Comparison of ENCODE assay signal across 1 cellular context in genomic region chr9:136952354-136952855, GRCh38.
TF ChIP-seq lines count a peak whose summit lies in the region.

No MANE protein-coding gene starts in this region.

TF ChIP-seq in HEK293, 187 proteins besides CTCF, POLR2A, EP300 and RAD21 (continued from another document):
- TF ChIP-seq, protein P1, sequence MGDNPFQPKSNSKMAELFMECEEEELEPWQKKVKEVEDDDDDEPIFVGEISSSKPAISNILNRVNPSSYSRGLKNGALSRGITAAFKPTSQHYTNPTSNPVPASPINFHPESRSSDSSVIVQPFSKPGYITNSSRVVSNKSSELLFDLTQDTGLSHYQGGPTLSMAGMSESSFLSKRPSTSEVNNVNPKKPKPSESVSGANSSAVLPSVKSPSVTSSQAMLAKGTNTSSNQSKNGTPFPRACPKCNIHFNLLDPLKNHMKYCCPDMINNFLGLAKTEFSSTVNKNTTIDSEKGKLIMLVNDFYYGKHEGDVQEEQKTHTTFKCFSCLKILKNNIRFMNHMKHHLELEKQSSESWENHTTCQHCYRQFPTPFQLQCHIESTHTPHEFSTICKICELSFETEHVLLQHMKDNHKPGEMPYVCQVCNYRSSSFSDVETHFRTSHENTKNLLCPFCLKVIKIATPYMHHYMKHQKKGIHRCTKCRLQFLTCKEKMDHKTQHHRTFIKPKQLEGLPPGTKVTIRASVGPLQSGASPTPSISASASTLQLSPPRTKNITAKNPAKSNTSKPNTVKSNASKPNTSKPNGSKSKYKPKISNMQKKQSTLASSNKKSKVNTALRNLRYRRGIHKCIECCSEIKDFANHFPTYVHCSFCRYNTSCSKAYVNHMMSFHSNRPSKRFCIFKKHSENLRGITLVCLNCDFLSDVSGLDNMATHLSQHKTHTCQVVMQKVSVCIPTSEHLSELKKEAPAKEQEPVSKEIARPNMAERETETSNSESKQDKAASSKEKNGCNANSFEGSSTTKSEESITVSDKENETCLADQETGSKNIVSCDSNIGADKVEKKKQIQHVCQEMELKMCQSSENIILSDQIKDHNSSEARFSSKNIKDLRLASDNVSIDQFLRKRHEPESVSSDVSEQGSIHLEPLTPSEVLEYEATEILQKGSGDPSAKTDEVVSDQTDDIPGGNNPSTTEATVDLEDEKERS (tag by site-specific recombination; IDR thresholded peaks at IDR 0.05), result no peak
- TF ChIP-seq GLIS2 (tag by site-specific recombination; IDR thresholded peaks at IDR 0.05) (0 out of 2 replicates have a peak, but pooled peaks have one; percentile 11), REST (tag by site-specific recombination; IDR thresholded peaks at IDR 0.05) (no peak), HIC1 (tag by site-specific recombination; IDR thresholded peaks at IDR 0.05) (no peak), ZNF670 (tag by site-specific recombination; IDR thresholded peaks at IDR 0.05; ENCODE audit: low read depth) (no peak), PRDM1 (tag by site-specific recombination; IDR thresholded peaks at IDR 0.05) (no peak), GLIS1 (tag by site-specific recombination; IDR thresholded peaks at IDR 0.05) (peak; percentile 11; the same call in 1 of the 2 replicates), ZNF433 (tag by site-specific recombination; IDR thresholded peaks at IDR 0.05; ENCODE audit: low read depth) (no peak)
